Comparison of ENCODE assay signal across 18 cellular contexts in genomic region chr4:95517799-95518198, GRCh38. TPM values are rescaled to one million over a fixed set of nuclear protein-coding genes. Genes with fewer than 3 reads are reported as not detected.
DNase-seq lines count a peak whose midpoint lies in the region; ATAC-seq and TF ChIP-seq lines count a peak whose summit lies in the region.
"Had no signal": no experiment of that assay in that cellular context is flagged by ENCODE, and none has a peak within 500 bp of the region (broad histone marks: within the 10 kb centered on the region; RNA-seq: fewer than 3 reads in every experiment).

No MANE protein-coding gene starts in this region.

- CTCF ChIA-PET in SK-N-SH (lab: Yijun Ruan, JAX), result no interaction called here

- H3K4me1 Mint-ChIP-seq in nephron, result peaks cover 17% of the 10 kb centered on the region
- H3K4me1 Mint-ChIP-seq in T-helper 17 cell, result no peaks in the 10 kb centered on the region
- H3K4me1 Mint-ChIP-seq: CD4-positive, alpha-beta memory T cell had no signal

- peak overlapping the region; percentile 80 to 100; a peak in 3 of 4 replicates for H3K27ac ChIP-seq in SK-N-SH (ENCODE audit: low read depth in 2 of 2, low read length in 1 of 2)
- H3K27ac ChIP-seq in dorsolateral prefrontal cortex, result peak overlapping the region in 35 of 59 donors; percentile 1 to 81 (median 50)
- H3K27ac ChIP-seq: A549, GM23248 had no signal

- no peak overlapping the region for H3K9ac ChIP-seq in SK-N-SH
- H3K9ac ChIP-seq: GM23248 had no signal

- peak overlapping the region; percentile 96; the same call in 1 of the 2 replicates for H2AFZ ChIP-seq in SK-N-SH (ENCODE audit: low read depth)
- H2AFZ ChIP-seq: GM23248 had no signal

- H3K9me3 ChIP-seq in SK-N-SH (no peaks in the 10 kb centered on the region), T-helper 17 cell (ENCODE audit: control insufficient read depth, low read length, poor library complexity, severe bottlenecking) (no peaks in the 10 kb centered on the region)
- H3K9me3 ChIP-seq: A549 had no signal

- peak; percentile 15 for DNase-seq in SK-N-SH
- DNase-seq in dorsolateral prefrontal cortex, result no peak
- DNase-seq in T-helper 17 cell, result no peak
- no peak for DNase-seq in ACHN
- no peak for DNase-seq in stimulated activated CD4-positive, alpha-beta T cell treated with anti-CD3 and anti-CD28 coated beads, Interleukin-2, amount 100 ng/mL, for 24 hours
- DNase-seq: 8988T; C1 segment of cervical spinal cord; Calu3; CD4-positive, alpha-beta memory T cell; COR-L47; DMS153; DND-41; GM23248; H7; HCEC 1CT had no signal

- POLR2A ChIA-PET in SK-N-SH (lab: Yijun Ruan, JAX), result no interaction called here

- 52% methylated on average over 5 of the region's 5 CpGs for WGBS in SK-N-SH (ENCODE audit: low lambda C conversion rate)

- H4K20me1 ChIP-seq in SK-N-SH (ENCODE audit: insufficient read depth), result no peaks in the 10 kb centered on the region

- TF ChIP-seq CTCF in SK-N-SH (IDR thresholded peaks at IDR 0.05) (no peak), dorsolateral prefrontal cortex (IDR thresholded peaks at IDR 0.05 in 54 of 56, conservative IDR thresholded peaks at IDR 0.05 in 2 of 56; ENCODE audit: low read depth in 1 of 56, partially characterized antibody in 56 of 56) (no peak), nephron (IDR thresholded peaks at IDR 0.05; ENCODE audit: unreplicated experiment in 3 of 3) (no peak)

- H3K4me3 Mint-ChIP-seq in nephron (no peak overlapping the region), T-helper 17 cell (no peak overlapping the region)
- H3K4me3 Mint-ChIP-seq: CD4-positive, alpha-beta memory T cell had no signal

- peak in 1 of 2 experiments; percentile 89; a peak in 2 of 4 replicates for TF ChIP-seq EP300 in SK-N-SH (IDR thresholded peaks at IDR 0.05; ENCODE audit: borderline replicate concordance in 1 of 2, low read depth in 1 of 2, low read length in 1 of 2)

- in situ Hi-C loops in ACHN (cut with HindIII; ENCODE audit: low pct_ligation_motif_present, low pct_unique_long_range_greater_than_20kb, low sequenced_read_pairs), result no loop called here

- 0 out of 2 replicates have a peak, but pooled peaks have one; percentile 11 for TF ChIP-seq RAD21 in SK-N-SH (IDR thresholded peaks at IDR 0.05; ENCODE audit: low read length)

- no peaks in the 10 kb centered on the region for H3K79me2 ChIP-seq in SK-N-SH (ENCODE audit: insufficient read depth)

- no peaks in the 10 kb centered on the region for H3K9me3 Mint-ChIP-seq in nephron

- H3K36me3 ChIP-seq in SK-N-SH (replicated peaks in 1 of 2; ENCODE audit: control insufficient read depth in 1 of 2, insufficient read depth in 2 of 2, low read length in 1 of 2), result peaks cover 0 to 3% of the 10 kb centered on the region in 2 experiments

- peaks cover 28% of the 10 kb centered on the region for H3F3A ChIP-seq in SK-N-SH (replicated peaks; ENCODE audit: insufficient read depth)

- H3K4me1 ChIP-seq in SK-N-SH (ENCODE audit: control insufficient read depth in 1 of 2, insufficient read depth in 2 of 2, low read depth in 1 of 2, low read length in 1 of 2), result peaks cover 0 to 51% of the 10 kb centered on the region in 2 experiments; a peak in 2 of 4 replicates
- H3K4me1 ChIP-seq: A549 had no signal

- H3K27me3 Mint-ChIP-seq in nephron (ENCODE audit: low read depth) (no peaks in the 10 kb centered on the region), T-helper 17 cell (peaks cover 2% of the 10 kb centered on the region)
- H3K27me3 Mint-ChIP-seq: CD4-positive, alpha-beta memory T cell had no signal

- no peak overlapping the region for H3K4me3 ChIP-seq in SK-N-SH (ENCODE audit: low read depth in 2 of 2, low read length in 1 of 2)
- no peak overlapping the region for H3K4me3 ChIP-seq in dorsolateral prefrontal cortex
- H3K4me3 ChIP-seq: A549, GM23248 had no signal

- intact Hi-C loops in dorsolateral prefrontal cortex (cut with DNase I), result no loop called here

- H3K27ac Mint-ChIP-seq in nephron (peak overlapping the region in 2 of 3 experiments; percentile 13 to 63), T-helper 17 cell (no peak overlapping the region)
- H3K27ac Mint-ChIP-seq: CD4-positive, alpha-beta memory T cell had no signal

- H3K36me3 Mint-ChIP-seq in nephron (ENCODE audit: low read depth), result peaks cover 15% of the 10 kb centered on the region
- H3K36me3 Mint-ChIP-seq in T-helper 17 cell (ENCODE audit: low read depth), result no peaks in the 10 kb centered on the region
- H3K36me3 Mint-ChIP-seq: CD4-positive, alpha-beta memory T cell had no signal

- no peak overlapping the region for H3K4me2 ChIP-seq in SK-N-SH
- H3K4me2 ChIP-seq: A549 had no signal

- H3K9me2 ChIP-seq in SK-N-SH, result no peaks in the 10 kb centered on the region

- no peak for ATAC-seq in T-helper 17 cell
- ATAC-seq: A549 had no signal

- no peaks in the 10 kb centered on the region for H3K27me3 ChIP-seq in SK-N-SH (ENCODE audit: insufficient read depth)
- H3K27me3 ChIP-seq in dorsolateral prefrontal cortex, result no peaks in the 10 kb centered on the region

TF ChIP-seq in SK-N-SH, 30 proteins besides CTCF, POLR2A, EP300 and RAD21:
- TF ChIP-seq GABPA (IDR thresholded peaks at IDR 0.05; ENCODE audit: low read depth) (no peak), FOXJ3 (CRISPR knock-in tag; IDR thresholded peaks at IDR 0.05) (no peak), MXI1 (IDR thresholded peaks at IDR 0.05; ENCODE audit: low read depth, low read length) (peak; percentile 3; the same call in 1 of the 2 replicates), RCOR1 (IDR thresholded peaks at IDR 0.05; ENCODE audit: low read length) (no peak; the same call in 1 of the 2 replicates), TCF12 (IDR thresholded peaks at IDR 0.05) (no peak), USF2 (IDR thresholded peaks at IDR 0.05; ENCODE audit: borderline replicate concordance, low read depth, low read length) (no peak), RFX5 (IDR thresholded peaks at IDR 0.05; ENCODE audit: low read length) (no peak), TEAD4 (IDR thresholded peaks at IDR 0.05; ENCODE audit: borderline replicate concordance, insufficient read depth) (no peak), MEF2A (IDR thresholded peaks at IDR 0.05; ENCODE audit: borderline replicate concordance, low read depth) (no peak), CHD2 (IDR thresholded peaks at IDR 0.05; ENCODE audit: low read length, partially characterized antibody) (peak; percentile 45), REST (IDR thresholded peaks at IDR 0.05; ENCODE audit: low read depth, low read length) (no peak), GATA2 (CRISPR knock-in tag; IDR thresholded peaks at IDR 0.05) (peak; percentile 64)

RNA-seq across cellular contexts. Expression of gene UNC5C, which starts 31.0 kb away (rescaled TPM):
- 3.3 and 5.4 TPM in 2 replicates for polyA plus RNA-seq in SK-N-SH (2012; rRNA removed)
- 3.9 and 5.5 TPM in 2 replicates for polyA plus RNA-seq in SK-N-SH (2012; cell fraction: cytosol; rRNA removed)
- 3.7 and 5.9 TPM in 2 replicates for polyA plus RNA-seq in SK-N-SH (2012; cell fraction: nucleus; rRNA removed)
- 10 to 100 TPM; 16.1 to 88.4 (median 33.9) TPM for total RNA-seq in dorsolateral prefrontal cortex
- total RNA-seq in T-helper 17 cell, result under 1 TPM in 1 of 2 donors, not detected in 1; 0.18 TPM
- total RNA-seq: Calu3; CD4-positive, alpha-beta memory T cell; GM23248 had no signal
- polyA plus RNA-seq: BJ; CD4-positive, alpha-beta memory T cell; GM23248 had no signal

Comparison
In these comparisons a context has a peak if more than half of its experiments do, and no peak if none do; other contexts are left out.
1. RNA of gene UNC5C, which starts 31.0 kb away (total RNA-seq): 16.1 to 88.4 TPM in dorsolateral prefrontal cortex; 0.18 TPM in T-helper 17 cell; every median in the first group is over 10 times any median in the second.